8 cellular contexts compared by ENCODE assay signal in the genomic region with DNA sequence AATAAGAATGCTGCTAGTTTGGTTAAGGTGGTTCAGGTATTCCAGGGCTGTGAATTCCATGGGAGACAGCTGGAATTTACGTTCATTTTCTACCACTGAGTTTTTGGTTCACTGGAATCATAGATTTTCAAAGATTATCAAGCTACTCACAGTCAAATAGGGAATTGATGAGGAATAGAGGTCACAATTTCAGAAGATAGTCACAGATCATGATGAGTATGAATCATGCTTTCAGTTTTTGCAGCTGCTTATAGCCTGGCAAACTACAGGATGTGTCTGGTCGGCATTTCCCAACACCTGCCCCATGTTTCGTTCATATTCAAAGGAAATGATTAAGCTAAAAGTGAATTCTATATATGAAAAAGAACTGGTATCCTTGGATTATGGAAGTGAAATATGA. TPM values are rescaled to one million over a fixed set of nuclear protein-coding genes. Genes with fewer than 3 reads are reported as not detected.
A peak's percentile ranks its signal among the peaks of the same experiment; 100 is the strongest.
DNase-seq lines count a peak whose midpoint lies in the region; ATAC-seq, FAIRE-seq and TF ChIP-seq lines count a peak whose summit lies in the region.

No MANE protein-coding gene starts in this region.

- WGBS in upper lobe of left lung, 2 donors: 55 to 74% methylated on average over 3 of the region's 3 CpGs
- 72 to 82% (median 72%) methylated on average over 3 of the region's 3 CpGs for WGBS in small intestine, 3 donors

- DNase-seq in CD4-positive, alpha-beta T cell: no peak
- peak; percentile 4 for DNase-seq in activated T-helper 9 cell treated with anti-CD3 and anti-CD28 coated beads, Interleukin-2, amount 50 U/mL, for 16 hours (ENCODE audit: low read depth)
- peak in 1 of 2 donors; percentile 44 for DNase-seq in stimulated activated naive CD8-positive, alpha-beta T cell treated with anti-CD3 and anti-CD28 coated beads, Interleukin-15, amount 100 ng/mL, for 72 hours
- no peak for DNase-seq in gastrocnemius medialis
- no peak for DNase-seq in upper lobe of left lung
- no peak for DNase-seq in small intestine

- H3K9me3 Mint-ChIP-seq in CD4-positive, alpha-beta T cell: no peaks in the 10 kb centered on the region
- no peaks in the 10 kb centered on the region for H3K9me3 Mint-ChIP-seq in stimulated activated naive CD8-positive, alpha-beta T cell treated with anti-CD3 and anti-CD28 coated beads, Interleukin-15, amount 100 ng/mL, for 72 hours

- TF ChIP-seq EP300 in upper lobe of left lung (IDR thresholded peaks at IDR 0.05): no peak

- no peaks in the 10 kb centered on the region for H3K9me3 ChIP-seq in CD4-positive, alpha-beta T cell (ENCODE audit: control insufficient read depth, low read length)
- no peaks in the 10 kb centered on the region for H3K9me3 ChIP-seq in gastrocnemius medialis
- no peaks in the 10 kb centered on the region for H3K9me3 ChIP-seq in upper lobe of left lung
- H3K9me3 ChIP-seq in small intestine (ENCODE audit: control insufficient read depth, low read depth): no peaks in the 10 kb centered on the region

- H3K4me1 ChIP-seq in gastrocnemius medialis (no peaks in the 10 kb centered on the region), upper lobe of left lung (no peaks in the 10 kb centered on the region), small intestine (ENCODE audit: control insufficient read depth in 2 of 2, insufficient read depth in 1 of 2, low read depth in 1 of 2, low read length in 1 of 2) (no peaks in the 10 kb centered on the region)

- H3K4me1 Mint-ChIP-seq in CD4-positive, alpha-beta T cell (ENCODE audit: low read depth): no peaks in the 10 kb centered on the region
- no peaks in the 10 kb centered on the region for H3K4me1 Mint-ChIP-seq in stimulated activated naive CD8-positive, alpha-beta T cell treated with anti-CD3 and anti-CD28 coated beads, Interleukin-15, amount 100 ng/mL, for 72 hours

- in situ Hi-C loops in gastrocnemius medialis (cut with MboI; ENCODE audit: low sequenced_read_pairs in 4 of 4): no loop called here

- intact Hi-C loops in CD4-positive, alpha-beta T cell (cut with DNase I, micrococcal nuclease): no loop called here
- intact Hi-C loops in gastrocnemius medialis (cut with DNase I; ENCODE audit: low total_unique reads): no loop called here

- ATAC-seq in CD4-positive, alpha-beta T cell (ENCODE audit: poor library complexity): no peak
- ATAC-seq in GM19452 (IDR thresholded peaks at IDR 0.05; ENCODE audit: unreplicated experiment): peak; percentile 91
- ATAC-seq in HG03432 (IDR thresholded peaks at IDR 0.05; ENCODE audit: unreplicated experiment): peak; percentile 97
- ATAC-seq in stimulated activated naive CD8-positive, alpha-beta T cell treated with anti-CD3 and anti-CD28 coated beads, Interleukin-15, amount 100 ng/mL, for 72 hours: peak; percentile 98
- ATAC-seq in gastrocnemius medialis: no peak
- no peak for ATAC-seq in upper lobe of left lung (ENCODE audit: low FRiP score in 2 of 2)

- CTCF ChIA-PET in CD4-positive, alpha-beta T cell (lab: Charles Lee): no interaction called here

- H3K27me3 Mint-ChIP-seq in CD4-positive, alpha-beta T cell: no peaks in the 10 kb centered on the region
- no peaks in the 10 kb centered on the region for H3K27me3 Mint-ChIP-seq in stimulated activated naive CD8-positive, alpha-beta T cell treated with anti-CD3 and anti-CD28 coated beads, Interleukin-15, amount 100 ng/mL, for 72 hours

- H3K36me3 ChIP-seq in gastrocnemius medialis (peaks cover 0 to 2% of the 10 kb centered on the region in 2 donors), upper lobe of left lung (no peaks in the 10 kb centered on the region), small intestine (ENCODE audit: control insufficient read depth in 2 of 2, insufficient read depth in 2 of 2, low read length in 2 of 2) (no peaks in the 10 kb centered on the region)

- H3K4me3 ChIP-seq in gastrocnemius medialis (no peak overlapping the region), upper lobe of left lung (no peak overlapping the region), small intestine (ENCODE audit: low read depth in 1 of 2, low read length in 2 of 2) (no peak overlapping the region)

- FAIRE-seq in small intestine (lab: Jason Lieb, UNC): no peak

- H3K27ac Mint-ChIP-seq in CD4-positive, alpha-beta T cell: no peak overlapping the region
- peak overlapping the region in 1 of 2 donors; percentile 38 for H3K27ac Mint-ChIP-seq in stimulated activated naive CD8-positive, alpha-beta T cell treated with anti-CD3 and anti-CD28 coated beads, Interleukin-15, amount 100 ng/mL, for 72 hours

- POLR2A ChIA-PET in CD4-positive, alpha-beta T cell (lab: Charles Lee): no interaction called here

- peak overlapping the region; percentile 14 for H3K4me3 Mint-ChIP-seq in CD4-positive, alpha-beta T cell
- H3K4me3 Mint-ChIP-seq in stimulated activated naive CD8-positive, alpha-beta T cell treated with anti-CD3 and anti-CD28 coated beads, Interleukin-15, amount 100 ng/mL, for 72 hours: peak overlapping the region; percentile 27 to 62

- peaks cover 13% of the 10 kb centered on the region for H3K36me3 Mint-ChIP-seq in CD4-positive, alpha-beta T cell (ENCODE audit: low read depth)

- TF ChIP-seq POLR2A in gastrocnemius medialis (IDR thresholded peaks at IDR 0.05) (no peak), upper lobe of left lung (IDR thresholded peaks at IDR 0.05) (no peak)

- no peak for TF ChIP-seq CTCF in CD4-positive, alpha-beta T cell (IDR thresholded peaks at IDR 0.05)
- TF ChIP-seq CTCF in gastrocnemius medialis (IDR thresholded peaks at IDR 0.05 in 4 of 5, conservative IDR thresholded peaks at IDR 0.05 in 1 of 5) (no peak), upper lobe of left lung (IDR thresholded peaks at IDR 0.05) (no peak)

- H3K27ac ChIP-seq in CD4-positive, alpha-beta T cell (ENCODE audit: low read depth, low read length): no peak overlapping the region
- H3K27ac ChIP-seq in gastrocnemius medialis (no peak overlapping the region), upper lobe of left lung (no peak overlapping the region), small intestine (ENCODE audit: low read depth in 1 of 2, low read length in 1 of 2) (no peak overlapping the region)

- H3K27me3 ChIP-seq in CD4-positive, alpha-beta T cell (ENCODE audit: control insufficient read depth, insufficient read depth, low read length): no peaks in the 10 kb centered on the region
- H3K27me3 ChIP-seq in gastrocnemius medialis (no peaks in the 10 kb centered on the region), upper lobe of left lung (no peaks in the 10 kb centered on the region), small intestine (ENCODE audit: control insufficient read depth in 2 of 2, insufficient read depth in 2 of 2, low read length in 2 of 2) (no peaks in the 10 kb centered on the region)

RNA-seq across cellular contexts. Expression of gene BCKDHB, which starts 58.7 kb away (rescaled TPM):
- total RNA-seq in CD4-positive, alpha-beta T cell: 1 to 10 TPM; 7.8 to 8.1 TPM
- 1 to 10 TPM; 1.6 to 6.9 (median 4.8) TPM for total RNA-seq in gastrocnemius medialis
- 10 to 100 TPM; 12.8 to 26.2 (median 14.5) TPM for total RNA-seq in upper lobe of left lung
- 10 to 100 TPM; 13.0 to 16.2 (median 13.4) TPM for polyA plus RNA-seq in small intestine

Comparison
In these comparisons a context has a peak if more than half of its experiments do, and no peak if none do; other contexts are left out.
1. ATAC-seq: peak in GM19452 (single experiment), HG03432 (single experiment) and stimulated activated naive CD8-positive, alpha-beta T cell treated with anti-CD3 and anti-CD28 coated beads, Interleukin-15, amount 100 ng/mL, for 72 hours (single experiment); none in CD4-positive, alpha-beta T cell (single experiment), gastrocnemius medialis (0 of 2) and upper lobe of left lung (0 of 2).